22 cellular contexts compared by ENCODE assay signal in genomic region chr3:55333923-55334322, GRCh38.
DNase-seq lines count a peak whose midpoint lies in the region; ATAC-seq and TF ChIP-seq lines count a peak whose summit lies in the region.
"Had no signal": no experiment of that assay in that cellular context is flagged by ENCODE, and none has a peak within 500 bp of the region (broad histone marks: within the 10 kb centered on the region; RNA-seq: fewer than 3 reads in every experiment).

No MANE protein-coding gene starts in this region.

- H3K27ac ChIP-seq in GM23248: peak overlapping the region; percentile 71
- H3K27ac ChIP-seq: gastroesophageal sphincter, lower lobe of right lung, sigmoid colon, SK-N-MC, stomach, transverse colon, VCaP had no signal

- peak; percentile 82 for DNase-seq in GM23248
- DNase-seq in astrocyte of the hippocampus (ENCODE audit: low read depth, low spot score): peak; percentile 46
- peak; percentile 57 to 73 for DNase-seq in foreskin fibroblast
- no peak for DNase-seq in germinal center (ENCODE audit: low spot score)
- DNase-seq in SW 1271 (lab: John Stamatoyannopoulos, UW): no peak
- no peak for DNase-seq in COLO829 (ENCODE audit: low spot score)
- DNase-seq: activated CD4-positive, alpha-beta T cell treated with anti-CD3 and anti-CD28 coated beads for 48 hours; activated naive CD4-positive, alpha-beta T cell; activated T-cell treated with anti-CD3 and anti-CD28 coated beads, Interleukin-2, amount 50 U/mL, for 48 hours; DMS79; lower lobe of right lung; NCI-H1092 treated with DMSO at 0.1 percent for 48 hours; NCI-H1930; NCI-H748 treated with DMSO at 0.1 percent for 48 hours; sigmoid colon; stimulated activated CD8-positive, alpha-beta memory T cell treated with anti-CD3 and anti-CD28 coated beads, Interleukin-4, amount 100 ng/mL, for 48 hours; stomach; transverse colon had no signal

- H3K4me2 ChIP-seq in GM23248 (ENCODE audit: unreplicated experiment): peak overlapping the region; percentile 43

- H3K9ac ChIP-seq in GM23248: 0 out of 2 replicates have a peak overlapping the region, but pooled peaks have one; percentile 6

- ATAC-seq in GM18873 (IDR thresholded peaks at IDR 0.05; ENCODE audit: low FRiP score, unreplicated experiment): no peak
- ATAC-seq: gastroesophageal sphincter, lower lobe of right lung had no signal

- no peak overlapping the region for H3K4me3 ChIP-seq in GM23248
- no peak overlapping the region for H3K4me3 ChIP-seq in foreskin fibroblast (ENCODE audit: low read depth in 1 of 2, low read length in 2 of 2)
- H3K4me3 ChIP-seq: gastroesophageal sphincter, lower lobe of right lung, sigmoid colon, SK-N-MC, stomach, transverse colon had no signal

- H3K27me3 ChIP-seq in GM23248 (replicated peaks; ENCODE audit: insufficient read depth): no peaks in the 10 kb centered on the region
- H3K27me3 ChIP-seq: gastroesophageal sphincter, sigmoid colon, stomach, transverse colon had no signal

- H3K9me2 ChIP-seq in GM23248 (ENCODE audit: insufficient read depth): no peaks in the 10 kb centered on the region

- H3K9me3 ChIP-seq in GM23248 (ENCODE audit: low read depth): no peaks in the 10 kb centered on the region
- H3K9me3 ChIP-seq: gastroesophageal sphincter, lower lobe of right lung, sigmoid colon, stomach, transverse colon had no signal

- H2AFZ ChIP-seq in GM23248: 0 out of 2 replicates have a peak overlapping the region, but pooled peaks have one; percentile 7

- H3K79me2 ChIP-seq in GM23248 (ENCODE audit: insufficient read depth): no peaks in the 10 kb centered on the region

- H3K4me1 ChIP-seq in GM23248 (ENCODE audit: insufficient read depth): peaks cover 43% of the 10 kb centered on the region
- H3K4me1 ChIP-seq: gastroesophageal sphincter, lower lobe of right lung, stomach, transverse colon had no signal

- no peaks in the 10 kb centered on the region for H4K20me1 ChIP-seq in GM23248 (ENCODE audit: insufficient read depth)

- H3F3A ChIP-seq in GM23248 (ENCODE audit: insufficient read depth): peaks cover 38% of the 10 kb centered on the region

- TF ChIP-seq CTCF in foreskin fibroblast (IDR thresholded peaks at IDR 0.05; ENCODE audit: low read depth, low read length): no peak

- no peaks in the 10 kb centered on the region for H3K36me3 ChIP-seq in GM23248 (ENCODE audit: low read depth)
- H3K36me3 ChIP-seq: gastroesophageal sphincter, lower lobe of right lung, sigmoid colon, stomach, transverse colon had no signal

- in situ Hi-C loops in GM23248 (cut with MboI): no loop called here

Comparison
In these comparisons a context has a peak if more than half of its experiments do, and no peak if none do; other contexts are left out.
1. DNase-seq: peak in GM23248 (single experiment), astrocyte of the hippocampus (single experiment) and foreskin fibroblast (2 of 2); none in germinal center (single experiment), SW 1271 (0 of 2) and COLO829 (single experiment).